ENCODE assay signal across 1 cellular context in the genomic region with DNA sequence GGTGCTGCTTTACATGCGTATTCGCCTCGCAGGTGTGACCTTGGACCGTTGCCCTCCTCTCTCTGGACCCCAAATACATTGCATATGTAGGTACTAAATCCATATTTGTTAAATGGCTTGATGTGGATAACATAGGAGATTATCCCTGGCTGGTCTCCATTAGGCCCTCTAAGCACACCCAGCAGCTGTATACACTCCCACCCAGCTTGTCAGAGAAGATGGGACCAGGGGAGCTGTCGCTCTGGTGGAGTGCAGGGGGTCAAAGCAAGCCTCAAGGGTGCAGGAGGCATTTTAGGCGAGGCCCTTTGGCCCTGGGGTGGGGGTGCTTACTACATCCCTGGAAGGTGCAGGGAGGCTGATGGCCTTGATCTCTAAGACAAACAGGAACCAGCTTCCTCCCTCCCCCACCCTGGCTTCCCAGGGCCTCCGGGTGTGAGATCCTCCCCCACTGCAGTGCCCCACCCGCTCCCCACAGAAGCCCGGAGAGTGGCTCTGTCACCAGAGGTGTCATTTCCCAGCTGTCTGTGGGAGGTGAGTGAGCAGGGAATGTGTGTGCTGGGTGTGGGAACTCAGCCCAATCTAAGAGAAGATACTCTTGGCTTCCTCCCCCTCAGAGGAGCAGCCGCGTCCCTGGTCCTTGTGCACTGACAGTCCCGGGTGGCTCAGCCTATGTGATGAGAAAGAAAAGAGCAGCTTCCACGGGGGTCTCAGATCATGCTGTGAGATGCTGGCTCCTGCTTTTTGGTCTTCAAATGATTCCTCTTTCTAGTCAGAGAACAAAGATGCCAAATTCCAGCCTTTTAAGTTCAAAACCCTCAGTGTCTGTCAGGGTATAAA.
TF ChIP-seq lines count a peak whose summit lies in the region.

No MANE protein-coding gene starts in this region.

TF ChIP-seq in HepG2, 621 proteins besides CTCF, POLR2A, EP300 and RAD21 (continued from another document and continues in another):
- TF ChIP-seq, protein P1, sequence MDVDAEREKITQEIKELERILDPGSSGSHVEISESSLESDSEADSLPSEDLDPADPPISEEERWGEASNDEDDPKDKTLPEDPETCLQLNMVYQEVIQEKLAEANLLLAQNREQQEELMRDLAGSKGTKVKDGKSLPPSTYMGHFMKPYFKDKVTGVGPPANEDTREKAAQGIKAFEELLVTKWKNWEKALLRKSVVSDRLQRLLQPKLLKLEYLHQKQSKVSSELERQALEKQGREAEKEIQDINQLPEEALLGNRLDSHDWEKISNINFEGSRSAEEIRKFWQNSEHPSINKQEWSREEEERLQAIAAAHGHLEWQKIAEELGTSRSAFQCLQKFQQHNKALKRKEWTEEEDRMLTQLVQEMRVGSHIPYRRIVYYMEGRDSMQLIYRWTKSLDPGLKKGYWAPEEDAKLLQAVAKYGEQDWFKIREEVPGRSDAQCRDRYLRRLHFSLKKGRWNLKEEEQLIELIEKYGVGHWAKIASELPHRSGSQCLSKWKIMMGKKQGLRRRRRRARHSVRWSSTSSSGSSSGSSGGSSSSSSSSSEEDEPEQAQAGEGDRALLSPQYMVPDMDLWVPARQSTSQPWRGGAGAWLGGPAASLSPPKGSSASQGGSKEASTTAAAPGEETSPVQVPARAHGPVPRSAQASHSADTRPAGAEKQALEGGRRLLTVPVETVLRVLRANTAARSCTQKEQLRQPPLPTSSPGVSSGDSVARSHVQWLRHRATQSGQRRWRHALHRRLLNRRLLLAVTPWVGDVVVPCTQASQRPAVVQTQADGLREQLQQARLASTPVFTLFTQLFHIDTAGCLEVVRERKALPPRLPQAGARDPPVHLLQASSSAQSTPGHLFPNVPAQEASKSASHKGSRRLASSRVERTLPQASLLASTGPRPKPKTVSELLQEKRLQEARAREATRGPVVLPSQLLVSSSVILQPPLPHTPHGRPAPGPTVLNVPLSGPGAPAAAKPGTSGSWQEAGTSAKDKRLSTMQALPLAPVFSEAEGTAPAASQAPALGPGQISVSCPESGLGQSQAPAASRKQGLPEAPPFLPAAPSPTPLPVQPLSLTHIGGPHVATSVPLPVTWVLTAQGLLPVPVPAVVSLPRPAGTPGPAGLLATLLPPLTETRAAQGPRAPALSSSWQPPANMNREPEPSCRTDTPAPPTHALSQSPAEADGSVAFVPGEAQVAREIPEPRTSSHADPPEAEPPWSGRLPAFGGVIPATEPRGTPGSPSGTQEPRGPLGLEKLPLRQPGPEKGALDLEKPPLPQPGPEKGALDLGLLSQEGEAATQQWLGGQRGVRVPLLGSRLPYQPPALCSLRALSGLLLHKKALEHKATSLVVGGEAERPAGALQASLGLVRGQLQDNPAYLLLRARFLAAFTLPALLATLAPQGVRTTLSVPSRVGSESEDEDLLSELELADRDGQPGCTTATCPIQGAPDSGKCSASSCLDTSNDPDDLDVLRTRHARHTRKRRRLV (CRISPR knock-in tag; IDR thresholded peaks at IDR 0.05) = no peak
- TF ChIP-seq PCBP2 (optimal IDR thresholded peaks at IDR 0.05; ENCODE audit: low read depth, low read length, poor library complexity, severe bottlenecking) = no peak
- no peak for TF ChIP-seq CBX1 (IDR thresholded peaks at IDR 0.05; ENCODE audit: low read depth)
- TF ChIP-seq SMAD9 (CRISPR knock-in tag; IDR thresholded peaks at IDR 0.05) = no peak
- no peak for TF ChIP-seq ZNF672 (CRISPR knock-in tag; IDR thresholded peaks at IDR 0.05)
- TF ChIP-seq, protein P2, sequence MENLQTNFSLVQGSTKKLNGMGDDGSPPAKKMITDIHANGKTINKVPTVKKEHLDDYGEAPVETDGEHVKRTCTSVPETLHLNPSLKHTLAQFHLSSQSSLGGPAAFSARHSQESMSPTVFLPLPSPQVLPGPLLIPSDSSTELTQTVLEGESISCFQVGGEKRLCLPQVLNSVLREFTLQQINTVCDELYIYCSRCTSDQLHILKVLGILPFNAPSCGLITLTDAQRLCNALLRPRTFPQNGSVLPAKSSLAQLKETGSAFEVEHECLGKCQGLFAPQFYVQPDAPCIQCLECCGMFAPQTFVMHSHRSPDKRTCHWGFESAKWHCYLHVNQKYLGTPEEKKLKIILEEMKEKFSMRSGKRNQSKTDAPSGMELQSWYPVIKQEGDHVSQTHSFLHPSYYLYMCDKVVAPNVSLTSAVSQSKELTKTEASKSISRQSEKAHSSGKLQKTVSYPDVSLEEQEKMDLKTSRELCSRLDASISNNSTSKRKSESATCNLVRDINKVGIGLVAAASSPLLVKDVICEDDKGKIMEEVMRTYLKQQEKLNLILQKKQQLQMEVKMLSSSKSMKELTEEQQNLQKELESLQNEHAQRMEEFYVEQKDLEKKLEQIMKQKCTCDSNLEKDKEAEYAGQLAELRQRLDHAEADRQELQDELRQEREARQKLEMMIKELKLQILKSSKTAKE (CRISPR knock-in tag; IDR thresholded peaks at IDR 0.05; ENCODE audit: borderline replicate concordance) = no peak; the same call in 1 of the 2 replicates
- TF ChIP-seq CERS6 (CRISPR knock-in tag; IDR thresholded peaks at IDR 0.05) = no peak
- TF ChIP-seq, protein P3, sequence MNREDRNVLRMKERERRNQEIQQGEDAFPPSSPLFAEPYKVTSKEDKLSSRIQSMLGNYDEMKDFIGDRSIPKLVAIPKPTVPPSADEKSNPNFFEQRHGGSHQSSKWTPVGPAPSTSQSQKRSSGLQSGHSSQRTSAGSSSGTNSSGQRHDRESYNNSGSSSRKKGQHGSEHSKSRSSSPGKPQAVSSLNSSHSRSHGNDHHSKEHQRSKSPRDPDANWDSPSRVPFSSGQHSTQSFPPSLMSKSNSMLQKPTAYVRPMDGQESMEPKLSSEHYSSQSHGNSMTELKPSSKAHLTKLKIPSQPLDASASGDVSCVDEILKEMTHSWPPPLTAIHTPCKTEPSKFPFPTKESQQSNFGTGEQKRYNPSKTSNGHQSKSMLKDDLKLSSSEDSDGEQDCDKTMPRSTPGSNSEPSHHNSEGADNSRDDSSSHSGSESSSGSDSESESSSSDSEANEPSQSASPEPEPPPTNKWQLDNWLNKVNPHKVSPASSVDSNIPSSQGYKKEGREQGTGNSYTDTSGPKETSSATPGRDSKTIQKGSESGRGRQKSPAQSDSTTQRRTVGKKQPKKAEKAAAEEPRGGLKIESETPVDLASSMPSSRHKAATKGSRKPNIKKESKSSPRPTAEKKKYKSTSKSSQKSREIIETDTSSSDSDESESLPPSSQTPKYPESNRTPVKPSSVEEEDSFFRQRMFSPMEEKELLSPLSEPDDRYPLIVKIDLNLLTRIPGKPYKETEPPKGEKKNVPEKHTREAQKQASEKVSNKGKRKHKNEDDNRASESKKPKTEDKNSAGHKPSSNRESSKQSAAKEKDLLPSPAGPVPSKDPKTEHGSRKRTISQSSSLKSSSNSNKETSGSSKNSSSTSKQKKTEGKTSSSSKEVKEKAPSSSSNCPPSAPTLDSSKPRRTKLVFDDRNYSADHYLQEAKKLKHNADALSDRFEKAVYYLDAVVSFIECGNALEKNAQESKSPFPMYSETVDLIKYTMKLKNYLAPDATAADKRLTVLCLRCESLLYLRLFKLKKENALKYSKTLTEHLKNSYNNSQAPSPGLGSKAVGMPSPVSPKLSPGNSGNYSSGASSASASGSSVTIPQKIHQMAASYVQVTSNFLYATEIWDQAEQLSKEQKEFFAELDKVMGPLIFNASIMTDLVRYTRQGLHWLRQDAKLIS (CRISPR knock-in tag; IDR thresholded peaks at IDR 0.05) = no peak
- TF ChIP-seq ZNF777 (CRISPR knock-in tag; IDR thresholded peaks at IDR 0.05) = no peak
- TF ChIP-seq FOXP1 (IDR thresholded peaks at IDR 0.05) = no peak
- no peak for TF ChIP-seq FOXP1 (CRISPR knock-in tag; IDR thresholded peaks at IDR 0.05)
- no peak for TF ChIP-seq NPAS2 (CRISPR knock-in tag; IDR thresholded peaks at IDR 0.05; ENCODE audit: borderline replicate concordance)
- TF ChIP-seq, protein P4, sequence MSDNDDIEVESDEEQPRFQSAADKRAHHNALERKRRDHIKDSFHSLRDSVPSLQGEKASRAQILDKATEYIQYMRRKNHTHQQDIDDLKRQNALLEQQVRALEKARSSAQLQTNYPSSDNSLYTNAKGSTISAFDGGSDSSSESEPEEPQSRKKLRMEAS (IDR thresholded peaks at IDR 0.05) = no peak; the same call in 1 of the 2 replicates
- TF ChIP-seq TMF1 (CRISPR knock-in tag; IDR thresholded peaks at IDR 0.05; ENCODE audit: low read depth) = no peak
- TF ChIP-seq ETV6 (CRISPR knock-in tag; conservative IDR thresholded peaks at IDR 0.05) = no peak
- TF ChIP-seq SRSF9 (IDR thresholded peaks at IDR 0.05; ENCODE audit: borderline replicate concordance, insufficient read depth, low read depth, low read length, poor library complexity, severe bottlenecking) = no peak
- no peak for TF ChIP-seq MNT (IDR thresholded peaks at IDR 0.05)
- no peak for TF ChIP-seq NFIB (CRISPR knock-in tag; IDR thresholded peaks at IDR 0.05; ENCODE audit: borderline replicate concordance)
- TF ChIP-seq, protein P5, sequence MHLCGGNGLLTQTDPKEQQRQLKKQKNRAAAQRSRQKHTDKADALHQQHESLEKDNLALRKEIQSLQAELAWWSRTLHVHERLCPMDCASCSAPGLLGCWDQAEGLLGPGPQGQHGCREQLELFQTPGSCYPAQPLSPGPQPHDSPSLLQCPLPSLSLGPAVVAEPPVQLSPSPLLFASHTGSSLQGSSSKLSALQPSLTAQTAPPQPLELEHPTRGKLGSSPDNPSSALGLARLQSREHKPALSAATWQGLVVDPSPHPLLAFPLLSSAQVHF (CRISPR knock-in tag; IDR thresholded peaks at IDR 0.05) = no peak
- no peak for TF ChIP-seq LCORL (IDR thresholded peaks at IDR 0.05)
- peak; percentile 97 for TF ChIP-seq LCORL (CRISPR knock-in tag; IDR thresholded peaks at IDR 0.05)
- 0 out of 2 replicates have a peak, but pooled peaks have one; percentile 25 for TF ChIP-seq ISL2 (CRISPR knock-in tag; IDR thresholded peaks at IDR 0.05)
- no peak for TF ChIP-seq THAP7 (CRISPR knock-in tag; IDR thresholded peaks at IDR 0.05)
- no peak for TF ChIP-seq TOE1 (CRISPR knock-in tag; IDR thresholded peaks at IDR 0.05)
- TF ChIP-seq GPN1 (CRISPR knock-in tag; IDR thresholded peaks at IDR 0.05; ENCODE audit: borderline replicate concordance) = no peak
- no peak for TF ChIP-seq ZMAT5 (CRISPR knock-in tag; IDR thresholded peaks at IDR 0.05; ENCODE audit: borderline replicate concordance, low read depth)
- TF ChIP-seq RFXAP (CRISPR knock-in tag; IDR thresholded peaks at IDR 0.05; ENCODE audit: borderline replicate concordance) = no peak
- TF ChIP-seq, protein P6, sequence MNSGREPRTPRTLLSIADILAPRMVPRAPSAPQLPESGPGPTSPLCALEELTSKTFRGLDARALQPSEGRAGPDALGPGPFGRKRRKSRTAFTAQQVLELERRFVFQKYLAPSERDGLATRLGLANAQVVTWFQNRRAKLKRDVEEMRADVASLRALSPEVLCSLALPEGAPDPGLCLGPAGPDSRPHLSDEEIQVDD (CRISPR knock-in tag; IDR thresholded peaks at IDR 0.05; ENCODE audit: borderline replicate concordance) = no peak
- TF ChIP-seq, protein P7, sequence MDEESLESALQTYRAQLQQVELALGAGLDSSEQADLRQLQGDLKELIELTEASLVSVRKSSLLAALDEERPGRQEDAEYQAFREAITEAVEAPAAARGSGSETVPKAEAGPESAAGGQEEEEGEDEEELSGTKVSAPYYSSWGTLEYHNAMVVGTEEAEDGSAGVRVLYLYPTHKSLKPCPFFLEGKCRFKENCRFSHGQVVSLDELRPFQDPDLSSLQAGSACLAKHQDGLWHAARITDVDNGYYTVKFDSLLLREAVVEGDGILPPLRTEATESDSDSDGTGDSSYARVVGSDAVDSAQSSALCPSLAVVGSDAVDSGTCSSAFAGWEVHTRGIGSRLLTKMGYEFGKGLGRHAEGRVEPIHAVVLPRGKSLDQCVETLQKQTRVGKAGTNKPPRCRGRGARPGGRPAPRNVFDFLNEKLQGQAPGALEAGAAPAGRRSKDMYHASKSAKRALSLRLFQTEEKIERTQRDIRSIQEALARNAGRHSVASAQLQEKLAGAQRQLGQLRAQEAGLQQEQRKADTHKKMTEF (CRISPR knock-in tag; IDR thresholded peaks at IDR 0.05) = peak; percentile 35; the same call in 1 of the 2 replicates
- TF ChIP-seq, protein P8, sequence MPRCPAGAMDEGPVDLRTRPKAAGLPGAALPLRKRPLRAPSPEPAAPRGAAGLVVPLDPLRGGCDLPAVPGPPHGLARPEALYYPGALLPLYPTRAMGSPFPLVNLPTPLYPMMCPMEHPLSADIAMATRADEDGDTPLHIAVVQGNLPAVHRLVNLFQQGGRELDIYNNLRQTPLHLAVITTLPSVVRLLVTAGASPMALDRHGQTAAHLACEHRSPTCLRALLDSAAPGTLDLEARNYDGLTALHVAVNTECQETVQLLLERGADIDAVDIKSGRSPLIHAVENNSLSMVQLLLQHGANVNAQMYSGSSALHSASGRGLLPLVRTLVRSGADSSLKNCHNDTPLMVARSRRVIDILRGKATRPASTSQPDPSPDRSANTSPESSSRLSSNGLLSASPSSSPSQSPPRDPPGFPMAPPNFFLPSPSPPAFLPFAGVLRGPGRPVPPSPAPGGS (CRISPR knock-in tag; IDR thresholded peaks at IDR 0.05) = no peak
